In genomic region chr2:10190737-10191532, GRCh38 we compare ENCODE assay signal across 20 cellular contexts.
"Had no signal": no experiment of that assay in that cellular context is flagged by ENCODE, and none has a peak within 500 bp of the region (broad histone marks: within the 10 kb centered on the region; RNA-seq: fewer than 3 reads in every experiment).

No MANE protein-coding gene starts in this region.

- DNase-seq: activated CD4-positive, alpha-beta T cell treated with anti-CD3 and anti-CD28 coated beads, Interleukin-2, amount 50 U/mL, for 1 hour; activated CD4-positive, CD25-positive, alpha-beta regulatory T cell treated with anti-CD3 and anti-CD28 coated beads, Interleukin-2, amount 50 U/mL, for 72 hours; activated gamma-delta T cell; body of pancreas; caudate nucleus; endodermal cell; head of caudate nucleus; kidney; left lung; midbrain; stimulated activated CD4-positive, alpha-beta T cell treated with anti-CD3 and anti-CD28 coated beads, Interleukin-4, amount 100 ng/mL, for 24 hours; stimulated activated naive CD4-positive, alpha-beta T cell had no signal

- H3K9ac ChIP-seq: parathyroid adenoma had no signal

- ATAC-seq: body of pancreas, left lung, sciatic nerve had no signal

- H3K9me3 Mint-ChIP-seq: activated naive CD4-positive, alpha-beta T cell treated with anti-CD3 and anti-CD28 coated beads, Interleukin-2, amount 50 U/mL, for 24 hours; endodermal cell had no signal

- H3K4me2 ChIP-seq: smooth muscle cell had no signal

- H3K27me3 ChIP-seq: body of pancreas, left lung, neutrophil, tibial nerve, vagina had no signal

- H3K4me1 ChIP-seq: body of pancreas, left lung, parathyroid adenoma had no signal

- H3K36me3 Mint-ChIP-seq: activated naive CD4-positive, alpha-beta T cell treated with anti-CD3 and anti-CD28 coated beads, Interleukin-2, amount 50 U/mL, for 24 hours had no signal

- H3K9me3 ChIP-seq: body of pancreas, left lung, neutrophil, tibial nerve, vagina had no signal

- H2AFZ ChIP-seq: parathyroid adenoma had no signal

- H3K27ac ChIP-seq: body of pancreas, dorsolateral prefrontal cortex, left lung, neutrophil, parathyroid adenoma, tibial nerve, vagina had no signal

- H3K4me3 ChIP-seq: body of pancreas, dorsolateral prefrontal cortex, left lung, smooth muscle cell, tibial nerve, vagina had no signal

- H3K4me1 Mint-ChIP-seq: activated naive CD4-positive, alpha-beta T cell treated with anti-CD3 and anti-CD28 coated beads, Interleukin-2, amount 50 U/mL, for 24 hours; endodermal cell had no signal

- H3K27ac Mint-ChIP-seq: activated naive CD4-positive, alpha-beta T cell treated with anti-CD3 and anti-CD28 coated beads, Interleukin-2, amount 50 U/mL, for 24 hours; endodermal cell had no signal

- H3K4me3 Mint-ChIP-seq: activated naive CD4-positive, alpha-beta T cell treated with anti-CD3 and anti-CD28 coated beads, Interleukin-2, amount 50 U/mL, for 24 hours; endodermal cell had no signal

- H3K27me3 Mint-ChIP-seq: activated naive CD4-positive, alpha-beta T cell treated with anti-CD3 and anti-CD28 coated beads, Interleukin-2, amount 50 U/mL, for 24 hours had no signal

- H3K36me3 ChIP-seq: left lung, tibial nerve, vagina had no signal
